In the genomic region with DNA sequence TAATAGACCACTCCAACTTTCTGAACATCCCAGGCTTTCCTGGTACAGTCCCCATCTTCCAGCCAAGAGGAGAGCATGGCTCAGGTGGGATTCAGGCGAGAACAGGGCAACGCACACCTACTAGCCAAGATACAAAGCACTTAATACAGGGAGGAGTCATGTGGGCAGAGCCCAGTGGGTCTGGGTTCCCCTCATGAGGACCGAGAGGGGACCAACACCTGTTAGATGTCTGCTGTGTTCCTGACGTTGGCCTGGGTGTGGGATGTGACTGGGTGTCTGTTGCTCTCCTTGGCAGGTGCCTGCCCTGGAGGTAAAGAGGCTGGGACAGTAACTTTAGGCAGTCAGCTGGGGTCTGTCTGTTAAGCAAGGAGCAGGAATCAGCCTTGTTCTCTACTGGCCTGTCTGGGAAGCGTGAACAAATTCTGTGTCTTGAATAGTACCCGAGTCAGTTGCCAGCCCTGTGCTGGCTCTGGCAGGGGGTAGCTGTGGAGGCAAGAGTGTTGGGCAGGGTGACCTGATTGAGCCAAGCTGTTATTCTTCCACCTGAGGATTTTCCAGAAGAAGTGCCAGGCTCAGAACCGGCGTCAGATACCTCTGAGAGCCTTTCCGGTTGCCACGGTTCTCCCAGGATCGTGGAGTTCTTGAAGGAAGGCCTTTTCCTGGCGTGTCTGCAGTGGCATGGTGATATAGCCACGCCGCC, we compare ENCODE assay signal across 11 cellular contexts. TPM values are rescaled to one million over a fixed set of nuclear protein-coding genes. Genes with fewer than 3 reads are reported as not detected.
DNase-seq lines count a peak whose midpoint lies in the region; ATAC-seq and TF ChIP-seq lines count a peak whose summit lies in the region.
"Had no signal": no experiment of that assay in that cellular context is flagged by ENCODE, and none has a peak within 500 bp of the region (broad histone marks: within the 10 kb centered on the region; RNA-seq: fewer than 3 reads in every experiment).

No MANE protein-coding gene starts in this region.

- H3K36me3 ChIP-seq in body of pancreas (replicated peaks in 1 of 2; ENCODE audit: insufficient read depth in 1 of 2, low read depth in 2 of 2) (no peaks in the 10 kb centered on the region), thyroid gland (no peaks in the 10 kb centered on the region)

- H3K27me3 Mint-ChIP-seq in activated naive CD4-positive, alpha-beta T cell treated with anti-CD3 and anti-CD28 coated beads, Interleukin-2, amount 10 ng/mL, durations not matched to agents 7 days and 5 days = no peaks in the 10 kb centered on the region
- H3K27me3 Mint-ChIP-seq in immature natural killer cell (ENCODE audit: low read depth in 3 of 3) = peaks cover 3 to 16% (median 12%) of the 10 kb centered on the region in 3 donors
- H3K27me3 Mint-ChIP-seq: activated naive CD8-positive, alpha-beta T cell treated with anti-CD3 and anti-CD28 coated beads for 36 hours had no signal

- CTCF ChIA-PET in activated naive CD4-positive, alpha-beta T cell treated with anti-CD3 and anti-CD28 coated beads, Interleukin-2, amount 10 ng/mL, durations not matched to agents 7 days and 5 days (lab: Charles Lee) = interaction anchor here (0.9 to 1.1 kb wide), 2 partner anchors 10 to 35 kb away, joined by 3 read pairs; no protein-coding TSS in a partner anchor

- H3K4me1 ChIP-seq in body of pancreas (peaks cover 27% of the 10 kb centered on the region), thyroid gland (peaks cover 33 to 70% of the 10 kb centered on the region in 2 donors)

- peaks cover 48% of the 10 kb centered on the region for H3K4me1 Mint-ChIP-seq in activated naive CD4-positive, alpha-beta T cell treated with anti-CD3 and anti-CD28 coated beads, Interleukin-2, amount 10 ng/mL, durations not matched to agents 7 days and 5 days
- peaks cover 88 to 95% of the 10 kb centered on the region in 2 donors for H3K4me1 Mint-ChIP-seq in immature natural killer cell

- H3K9me3 Mint-ChIP-seq in activated naive CD4-positive, alpha-beta T cell treated with anti-CD3 and anti-CD28 coated beads, Interleukin-2, amount 50 U/mL, for 72 hours = no peaks in the 10 kb centered on the region
- H3K9me3 Mint-ChIP-seq in activated naive CD4-positive, alpha-beta T cell treated with anti-CD3 and anti-CD28 coated beads, Interleukin-2, amount 10 ng/mL, durations not matched to agents 7 days and 5 days = peaks cover 6% of the 10 kb centered on the region
- H3K9me3 Mint-ChIP-seq in immature natural killer cell = no peaks in the 10 kb centered on the region

- TF ChIP-seq POLR2A in body of pancreas (IDR thresholded peaks at IDR 0.05) (no peak), thyroid gland (IDR thresholded peaks at IDR 0.05) (no peak)

- intact Hi-C loops in body of pancreas (cut with DNase I) = no loop called here
- intact Hi-C loops in thyroid gland (cut with DNase I) = no loop called here

- no peak for TF ChIP-seq CTCF in body of pancreas (IDR thresholded peaks at IDR 0.05)
- TF ChIP-seq CTCF in thyroid gland (IDR thresholded peaks at IDR 0.05) = no peak

- H3K27me3 ChIP-seq in body of pancreas (no peaks in the 10 kb centered on the region), thyroid gland (no peaks in the 10 kb centered on the region)

- H3K4me3 ChIP-seq in body of pancreas (no peak overlapping the region), thyroid gland (replicated peaks in 1 of 3) (no peak overlapping the region)

- ATAC-seq in activated naive CD4-positive, alpha-beta T cell treated with anti-CD3 and anti-CD28 coated beads, Interleukin-2, amount 50 U/mL, for 72 hours = no peak
- ATAC-seq in body of pancreas (peak; percentile 5), esophagus mucosa (no peak)

- no peak overlapping the region for H3K4me3 Mint-ChIP-seq in activated naive CD4-positive, alpha-beta T cell treated with anti-CD3 and anti-CD28 coated beads, Interleukin-2, amount 10 ng/mL, durations not matched to agents 7 days and 5 days
- H3K4me3 Mint-ChIP-seq in immature natural killer cell = peak overlapping the region in 2 of 5 donors; percentile 19 to 23
- H3K4me3 Mint-ChIP-seq: activated naive CD8-positive, alpha-beta T cell treated with anti-CD3 and anti-CD28 coated beads for 36 hours had no signal

- DNase-seq in activated naive CD4-positive, alpha-beta T cell treated with anti-CD3 and anti-CD28 coated beads, Interleukin-2, amount 50 U/mL, for 72 hours (ENCODE audit: low spot score in 2 of 2) = no peak
- DNase-seq in activated naive CD4-positive, alpha-beta T cell treated with anti-CD3 and anti-CD28 coated beads, Interleukin-2, amount 10 ng/mL, durations not matched to agents 7 days and 5 days = no peak
- DNase-seq in body of pancreas (no peak), immature natural killer cell (no peak), thyroid gland (peak; percentile 64), OCI-M1 (lab: John Stamatoyannopoulos, UW) (no peak), DMS79 (lab: John Stamatoyannopoulos, UW) (no peak)
- DNase-seq: activated naive CD8-positive, alpha-beta T cell treated with anti-CD3 and anti-CD28 coated beads for 36 hours; stimulated activated CD4-positive, alpha-beta T cell treated with anti-CD3 and anti-CD28 coated beads, Interleukin-15, amount 100 ng/mL, for 24 hours; trophoblast cell had no signal

- peak overlapping the region; percentile 68 to 72 for H3K27ac Mint-ChIP-seq in activated naive CD4-positive, alpha-beta T cell treated with anti-CD3 and anti-CD28 coated beads, Interleukin-2, amount 50 U/mL, for 72 hours
- H3K27ac Mint-ChIP-seq in activated naive CD4-positive, alpha-beta T cell treated with anti-CD3 and anti-CD28 coated beads, Interleukin-2, amount 10 ng/mL, durations not matched to agents 7 days and 5 days = no peak overlapping the region
- H3K27ac Mint-ChIP-seq in immature natural killer cell = peak overlapping the region; percentile 13 to 83 (median 74)
- H3K27ac Mint-ChIP-seq: activated naive CD8-positive, alpha-beta T cell treated with anti-CD3 and anti-CD28 coated beads for 36 hours had no signal

- H3K9me3 ChIP-seq in body of pancreas (no peaks in the 10 kb centered on the region), thyroid gland (no peaks in the 10 kb centered on the region)

- 22 to 36% methylated on average over 9 to 14 of the region's 14 CpGs for WGBS in body of pancreas, 2 donors
- 69 to 72% methylated on average over 3 to 10 of the region's 14 CpGs for WGBS in thyroid gland, 2 donors

- H3K27ac ChIP-seq in body of pancreas (peak overlapping the region; percentile 48 to 69 (median 61)), thyroid gland (peak overlapping the region; percentile 38 to 62 (median 47))

- H3K36me3 Mint-ChIP-seq in activated naive CD4-positive, alpha-beta T cell treated with anti-CD3 and anti-CD28 coated beads, Interleukin-2, amount 50 U/mL, for 72 hours = peaks cover 0 to 50% of the 10 kb centered on the region in 2 donors
- H3K36me3 Mint-ChIP-seq in activated naive CD4-positive, alpha-beta T cell treated with anti-CD3 and anti-CD28 coated beads, Interleukin-2, amount 10 ng/mL, durations not matched to agents 7 days and 5 days = peaks cover 34% of the 10 kb centered on the region
- peaks cover 0 to 8% (median 0%) of the 10 kb centered on the region in 3 donors for H3K36me3 Mint-ChIP-seq in immature natural killer cell

RNA-seq across cellular contexts. Expression of a gene that starts 56.3 kb away (rescaled TPM):
- total RNA-seq in activated naive CD4-positive, alpha-beta T cell treated with anti-CD3 and anti-CD28 coated beads, Interleukin-2, amount 50 U/mL, for 72 hours = 10 to 100 TPM; 44.9 to 63.7 TPM
- total RNA-seq in body of pancreas = 10 to 100 TPM; 28.3 to 71.2 TPM
- polyA plus RNA-seq in immature natural killer cell = 10 to 100 TPM in 1 of 3 donors, 1 to 10 TPM in 2; 4.1 to 12.5 (median 5.6) TPM
- 100 to 1,000 TPM in 1 of 4 donors, 10 to 100 TPM in 3; 80.1 to 127 (median 87.7) TPM for total RNA-seq in thyroid gland
- total RNA-seq in esophagus mucosa = 39.7 TPM

Comparison
In these comparisons a context has a peak if more than half of its experiments do, and no peak if none do; other contexts are left out.
1. DNase-seq: peak in thyroid gland (2 of 2); none in activated naive CD4-positive, alpha-beta T cell treated with anti-CD3 and anti-CD28 coated beads, Interleukin-2, amount 50 U/mL, for 72 hours (0 of 2), activated naive CD4-positive, alpha-beta T cell treated with anti-CD3 and anti-CD28 coated beads, Interleukin-2, amount 10 ng/mL, durations not matched to agents 7 days and 5 days (single experiment), body of pancreas (0 of 4), immature natural killer cell (0 of 3), OCI-M1 (single experiment) and DMS79 (single experiment).